Comparison of ENCODE assay signal across 8 cellular contexts in the genomic region with DNA sequence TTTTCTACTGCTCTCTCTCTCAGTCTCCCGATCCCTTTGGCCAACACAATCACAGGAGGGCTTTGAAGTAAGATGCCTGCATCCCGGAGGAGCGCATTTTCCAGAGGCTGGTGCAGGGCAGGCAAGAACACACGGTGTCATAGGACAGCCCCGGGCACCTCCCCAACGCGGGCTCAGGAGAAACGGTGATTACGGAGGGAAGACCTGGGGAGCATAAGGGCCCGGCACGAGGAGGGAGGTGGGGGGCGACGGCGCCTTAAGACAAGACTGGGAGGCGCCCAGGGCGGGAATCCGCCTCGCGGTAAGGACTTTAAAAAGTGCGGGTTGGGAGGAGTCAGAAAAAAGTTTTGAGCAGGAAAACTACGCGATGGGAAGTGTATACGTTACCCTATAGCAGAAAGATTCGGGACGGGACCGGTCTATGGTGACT. TPM values are rescaled to one million over a fixed set of nuclear protein-coding genes. Genes with fewer than 3 reads are reported as not detected.
A peak's percentile ranks its signal among the peaks of the same experiment; 100 is the strongest.
DNase-seq lines count a peak whose midpoint lies in the region; ATAC-seq and TF ChIP-seq lines count a peak whose summit lies in the region.

No MANE protein-coding gene starts in this region.

- intact Hi-C loops in right cardiac atrium (cut with DNase I) = no loop called here
- intact Hi-C loops in gastrocnemius medialis (cut with DNase I; ENCODE audit: low total_unique reads) = loop anchor here (1.0 kb wide), 2 partner anchors 19 to 21 kb away; partner anchors contain the start of gene ZNF888

- H3K27me3 Mint-ChIP-seq in activated naive CD8-positive, alpha-beta T cell treated with anti-CD3 and anti-CD28 coated beads for 36 hours = no peaks in the 10 kb centered on the region

- H3K36me3 ChIP-seq in gastrocnemius medialis = no peaks in the 10 kb centered on the region

- WGBS in right cardiac atrium = under 1% methylated on average over 26 of the region's 26 CpGs

- peaks cover 38% of the 10 kb centered on the region for H3K36me3 Mint-ChIP-seq in activated naive CD8-positive, alpha-beta T cell treated with anti-CD3 and anti-CD28 coated beads for 36 hours

- H3K4me1 ChIP-seq in right cardiac atrium (ENCODE audit: control insufficient read depth, insufficient read depth, low read length) (no peaks in the 10 kb centered on the region), gastrocnemius medialis (no peaks in the 10 kb centered on the region)

- no peak for TF ChIP-seq CTCF in NB4 (IDR thresholded peaks at IDR 0.05; ENCODE audit: low read depth, low read length)
- TF ChIP-seq CTCF in gastrocnemius medialis (IDR thresholded peaks at IDR 0.05 in 4 of 5, conservative IDR thresholded peaks at IDR 0.05 in 1 of 5) = no peak

- in situ Hi-C loops in gastrocnemius medialis (cut with MboI; ENCODE audit: low sequenced_read_pairs in 4 of 4) = no loop called here

- H3K9me3 ChIP-seq in right cardiac atrium (ENCODE audit: control insufficient read depth, low read length) (peaks cover under 1% of the 10 kb centered on the region), gastrocnemius medialis (peaks cover 0 to 3% (median 0%) of the 10 kb centered on the region in 3 donors)

- peaks cover 16% of the 10 kb centered on the region for H3K4me1 Mint-ChIP-seq in activated naive CD8-positive, alpha-beta T cell treated with anti-CD3 and anti-CD28 coated beads for 36 hours

- H3K27ac ChIP-seq in right cardiac atrium (ENCODE audit: low read length) = peak overlapping the region; percentile 29
- peak overlapping the region; percentile 61 to 79 (median 68) for H3K27ac ChIP-seq in gastrocnemius medialis

- no peak for TF ChIP-seq POLR2A in NB4 (IDR thresholded peaks at IDR 0.05; ENCODE audit: extremely low read depth, insufficient read length)
- TF ChIP-seq POLR2A in gastrocnemius medialis (IDR thresholded peaks at IDR 0.05) = no peak

- H3K27ac Mint-ChIP-seq in activated naive CD8-positive, alpha-beta T cell treated with anti-CD3 and anti-CD28 coated beads for 36 hours = peak overlapping the region; percentile 95

- H3K4me3 ChIP-seq in NB4 (ENCODE audit: low read depth, low read length) = peak overlapping the region; percentile 94
- H3K4me3 ChIP-seq in right cardiac atrium (ENCODE audit: low read length) = peak overlapping the region; percentile 88
- peak overlapping the region; percentile 65 to 68 (median 66) for H3K4me3 ChIP-seq in gastrocnemius medialis

- H3K4me3 Mint-ChIP-seq in activated naive CD8-positive, alpha-beta T cell treated with anti-CD3 and anti-CD28 coated beads for 36 hours = peak overlapping the region; percentile 98

- peaks cover 23% of the 10 kb centered on the region for H3K9me3 Mint-ChIP-seq in activated naive CD8-positive, alpha-beta T cell treated with anti-CD3 and anti-CD28 coated beads for 36 hours

- DNase-seq in EL = peak; percentile 46
- DNase-seq in NB4 (ENCODE audit: low read depth) = peak; percentile 61
- DNase-seq in activated naive CD8-positive, alpha-beta T cell treated with anti-CD3 and anti-CD28 coated beads for 36 hours = peak; percentile 26
- DNase-seq in right cardiac atrium = peak; percentile 35 to 76 (median 70)
- no peak for DNase-seq in gastrocnemius medialis
- DNase-seq in AML-193 (lab: John Stamatoyannopoulos, UW) = no peak
- no peak for DNase-seq in NCI-H524 (lab: John Stamatoyannopoulos, UW)

- ATAC-seq in GM21737 (IDR thresholded peaks at IDR 0.05; ENCODE audit: unreplicated experiment) (peak; percentile 24), right cardiac atrium (peak; percentile 49 to 51), gastrocnemius medialis (peak; percentile 23 to 27)

- H3K27me3 ChIP-seq in right cardiac atrium (ENCODE audit: control insufficient read depth, insufficient read depth) = no peaks in the 10 kb centered on the region
- H3K27me3 ChIP-seq in gastrocnemius medialis = no peaks in the 10 kb centered on the region

RNA-seq across cellular contexts. Expression of gene ZNF888, which starts 18.7 kb away (rescaled TPM):
- 1 to 10 TPM; 5.1 to 6.1 TPM for total RNA-seq in activated naive CD8-positive, alpha-beta T cell treated with anti-CD3 and anti-CD28 coated beads for 36 hours
- total RNA-seq in right cardiac atrium (1 to 10 TPM; 1.7 to 1.9 (median 1.8) TPM), gastrocnemius medialis (under 1 TPM; 0.15 to 0.29 (median 0.20) TPM)
- polyA plus RNA-seq in right cardiac atrium = 1.00 TPM

RNA-seq across cellular contexts. Expression of gene ZNF816, which starts 20.7 kb away (rescaled TPM):
- total RNA-seq in activated naive CD8-positive, alpha-beta T cell treated with anti-CD3 and anti-CD28 coated beads for 36 hours = 10 to 100 TPM; 11.1 to 12.0 TPM
- total RNA-seq in right cardiac atrium = 1 to 10 TPM; 4.1 to 8.3 (median 5.8) TPM
- 3.0 TPM for polyA plus RNA-seq in right cardiac atrium
- 1 to 10 TPM; 1.0 to 3.1 (median 1.6) TPM for total RNA-seq in gastrocnemius medialis

RNA-seq across cellular contexts. Expression of gene ZNF320, which starts 44.5 kb away (rescaled TPM):
- 1 to 10 TPM; 4.9 to 7.1 TPM for total RNA-seq in activated naive CD8-positive, alpha-beta T cell treated with anti-CD3 and anti-CD28 coated beads for 36 hours
- total RNA-seq in right cardiac atrium = 10 to 100 TPM in 1 of 4 donors, 1 to 10 TPM in 3; 7.9 to 13.3 (median 9.4) TPM
- 6.6 TPM for polyA plus RNA-seq in right cardiac atrium
- 1 to 10 TPM in 3 of 4 donors, not detected in 1; 1.3 to 2.7 (median 2.5) TPM for total RNA-seq in gastrocnemius medialis

Comparison
In these comparisons a context has a peak if more than half of its experiments do, and no peak if none do; other contexts are left out.
1. DNase-seq: peak in EL (single experiment), NB4 (single experiment), activated naive CD8-positive, alpha-beta T cell treated with anti-CD3 and anti-CD28 coated beads for 36 hours (single experiment) and right cardiac atrium (3 of 3); none in gastrocnemius medialis (0 of 2), AML-193 (0 of 2) and NCI-H524 (0 of 2).
2. Peak in every context shown above with its lines, with median percentiles within 50 percentile points of each other: ATAC-seq and H3K4me3 ChIP-seq.